Comparison of ENCODE assay signal across 10 cellular contexts in the genomic region with DNA sequence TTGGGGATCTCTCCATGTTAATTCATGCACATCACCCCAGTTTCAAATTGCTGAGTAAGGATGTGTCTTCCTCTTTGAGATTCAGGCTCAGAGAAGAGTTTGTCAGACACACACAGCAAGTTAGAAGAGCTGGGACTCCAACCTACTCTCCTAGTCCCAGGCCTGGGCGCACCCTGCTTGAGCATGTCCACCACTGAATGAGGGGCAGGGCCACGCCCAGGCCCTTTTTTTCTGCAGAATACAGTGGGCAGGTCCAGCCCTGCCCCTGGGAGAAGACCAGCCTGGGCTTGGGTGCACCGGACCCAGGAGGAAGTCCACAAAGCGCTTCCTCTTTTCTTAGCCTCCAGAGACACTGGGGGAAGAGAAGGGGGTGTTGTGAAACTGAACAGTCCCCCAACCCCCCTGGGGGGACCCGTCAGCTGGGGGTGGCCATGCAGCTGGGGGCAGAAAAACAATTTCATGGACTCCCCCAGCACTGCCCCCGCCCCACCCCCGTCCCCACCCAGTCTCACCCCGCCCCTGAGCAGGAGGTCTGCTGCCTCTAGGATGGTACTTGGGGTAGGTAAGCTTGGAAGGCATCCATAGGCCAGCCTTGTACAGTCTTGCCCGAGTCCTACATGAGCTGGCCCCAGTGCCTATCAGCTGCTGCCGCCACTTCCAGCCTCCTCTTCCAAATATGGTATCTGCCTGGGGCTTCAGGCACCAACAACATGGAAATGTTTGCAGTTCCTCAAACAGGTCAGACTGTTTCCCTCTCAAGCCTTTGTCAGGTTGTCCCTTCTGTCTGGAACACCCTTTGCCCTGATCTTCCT. TPM values are rescaled to one million over a fixed set of nuclear protein-coding genes. Genes with fewer than 3 reads are reported as not detected.
DNase-seq lines count a peak whose midpoint lies in the region; ATAC-seq, FAIRE-seq and TF ChIP-seq lines count a peak whose summit lies in the region.
"Had no signal": no experiment of that assay in that cellular context is flagged by ENCODE, and none has a peak within 500 bp of the region (broad histone marks: within the 10 kb centered on the region; RNA-seq: fewer than 3 reads in every experiment).

No MANE protein-coding gene starts in this region.

- ATAC-seq in gastrocnemius medialis = peak; percentile 26 to 27
- ATAC-seq in activated CD8-positive, alpha-beta T cell treated with anti-CD3 and anti-CD28 coated beads, Interleukin-2, amount 10 ng/mL, durations not matched to agents 7 days and 5 days = no peak

- no peaks in the 10 kb centered on the region for H3K36me3 ChIP-seq in H1 (ENCODE audit: control insufficient read depth in 2 of 4, insufficient read depth in 4 of 4, low read length in 3 of 4)
- no peaks in the 10 kb centered on the region for H3K36me3 ChIP-seq in gastrocnemius medialis

- intact Hi-C loops in gastrocnemius medialis (cut with DNase I; ENCODE audit: low total_unique reads) = no loop called here

- H3K79me2 ChIP-seq in H1 (ENCODE audit: control insufficient read depth in 1 of 2, insufficient read depth in 2 of 2, low read length in 2 of 2) = no peaks in the 10 kb centered on the region

- peak overlapping the region; percentile 60; the same call in 1 of the 2 replicates for H2BK12ac ChIP-seq in H1 (ENCODE audit: low read depth, low read length)

- H4K91ac ChIP-seq in H1 (replicated peaks; ENCODE audit: insufficient read length, low read length) = no peak overlapping the region

- H4K8ac ChIP-seq in H1 (ENCODE audit: extremely low read depth, insufficient read depth, low read length) = no peak overlapping the region

- in situ Hi-C loops in gastrocnemius medialis (cut with MboI; ENCODE audit: low sequenced_read_pairs in 4 of 4) = no loop called here

- H3K9ac ChIP-seq in H1 (replicated peaks in 1 of 4; ENCODE audit: extremely low read depth in 1 of 4, low read depth in 3 of 4, low read length in 3 of 4) = no peak overlapping the region

- H3K4me1 Mint-ChIP-seq in activated CD8-positive, alpha-beta T cell treated with anti-CD3 and anti-CD28 coated beads, Interleukin-2, amount 10 ng/mL, durations not matched to agents 7 days and 5 days (ENCODE audit: low read depth) = no peaks in the 10 kb centered on the region

- no peak overlapping the region for H3K23ac ChIP-seq in H1 (ENCODE audit: insufficient read length)

- TF ChIP-seq RAD21 in H1 (IDR thresholded peaks at IDR 0.05 in 1 of 2, conservative IDR thresholded peaks at IDR 0.05 in 1 of 2; ENCODE audit: low read depth in 2 of 2, low read length in 2 of 2) = no peak

- TF ChIP-seq CTCF in H1 (IDR thresholded peaks at IDR 0.05; ENCODE audit: control extremely low read depth in 1 of 3, insufficient read depth in 1 of 3, low read depth in 1 of 3, low read length in 3 of 3) = no peak
- TF ChIP-seq CTCF in gastrocnemius medialis (IDR thresholded peaks at IDR 0.05 in 4 of 5, conservative IDR thresholded peaks at IDR 0.05 in 1 of 5) = no peak

- no peak overlapping the region for H4K5ac ChIP-seq in H1 (ENCODE audit: insufficient read length, low read depth, low read length)

- no peak overlapping the region for H3K56ac ChIP-seq in H1 (replicated peaks; ENCODE audit: insufficient read length, low read depth, low read length)

- no peak overlapping the region for H2AFZ ChIP-seq in H1 (ENCODE audit: low read length)

- H3K36me3 Mint-ChIP-seq in activated CD8-positive, alpha-beta T cell treated with anti-CD3 and anti-CD28 coated beads, Interleukin-2, amount 10 ng/mL, durations not matched to agents 7 days and 5 days (ENCODE audit: low read depth) = no peaks in the 10 kb centered on the region
- H3K36me3 Mint-ChIP-seq: naive thymus-derived CD8-positive, alpha-beta T cell; T-cell had no signal

- no peaks in the 10 kb centered on the region for H3K79me1 ChIP-seq in H1 (ENCODE audit: low read depth, low read length)

- no peaks in the 10 kb centered on the region for H3K9me3 Mint-ChIP-seq in activated CD8-positive, alpha-beta T cell treated with anti-CD3 and anti-CD28 coated beads, Interleukin-2, amount 10 ng/mL, durations not matched to agents 7 days and 5 days (ENCODE audit: insufficient read depth)
- H3K9me3 Mint-ChIP-seq: T-cell had no signal

- no peak for TF ChIP-seq EP300 in H1 (IDR thresholded peaks at IDR 0.05; ENCODE audit: borderline replicate concordance in 1 of 2, low read depth in 2 of 2, low read length in 2 of 2)

- H2AK5ac ChIP-seq in H1 (ENCODE audit: low read depth, low read length) = no peak overlapping the region

- H3K4me3 ChIP-seq in H1 (ENCODE audit: extremely low read depth in 1 of 4, insufficient read depth in 2 of 4, low read depth in 3 of 4, low read length in 4 of 4) = no peak overlapping the region
- H3K4me3 ChIP-seq in gastrocnemius medialis = no peak overlapping the region

- H3K9me3 ChIP-seq in H1 (ENCODE audit: insufficient read depth in 2 of 2, low read depth in 1 of 2, low read length in 1 of 2) (no peaks in the 10 kb centered on the region), gastrocnemius medialis (no peaks in the 10 kb centered on the region)

- peaks cover 51% of the 10 kb centered on the region for H3K27me3 Mint-ChIP-seq in activated CD8-positive, alpha-beta T cell treated with anti-CD3 and anti-CD28 coated beads, Interleukin-2, amount 10 ng/mL, durations not matched to agents 7 days and 5 days (ENCODE audit: low read depth)

- H2BK120ac ChIP-seq in H1 (replicated peaks; ENCODE audit: low read depth, low read length) = no peak overlapping the region

- no peak overlapping the region for H2BK20ac ChIP-seq in H1 (ENCODE audit: low read length)

- no peak for FAIRE-seq in H1 (lab: Jason Lieb, UNC)

- H3K18ac ChIP-seq in H1 (ENCODE audit: extremely low read depth, low read length) = no peak overlapping the region

- H2BK5ac ChIP-seq in H1 (ENCODE audit: low read depth, low read length) = no peak overlapping the region; the same call in 1 of the 2 replicates

- no peaks in the 10 kb centered on the region; a peak in 1 of 7 replicates for H3K27me3 ChIP-seq in H1 (replicated peaks in 1 of 4; ENCODE audit: control insufficient read depth in 3 of 4, extremely low read depth in 1 of 4, insufficient read depth in 3 of 4, low read length in 3 of 4)
- peaks cover 0 to 14% (median 8%) of the 10 kb centered on the region in 3 donors for H3K27me3 ChIP-seq in gastrocnemius medialis

- H3K23me2 ChIP-seq in H1 (ENCODE audit: low read depth, low read length) = peaks cover 2% of the 10 kb centered on the region; the same call in 1 of the 2 replicates

- CTCF ChIA-PET in H1 (lab: Charles Lee; ENCODE audit: partially characterized antibody) = interaction anchor here (0.6 to 4.4 kb wide), 4 partner anchors 10 to 181 kb away, joined by 3 to 48 read pairs (median 4); no protein-coding TSS in a partner anchor
- CTCF ChIA-PET in activated CD8-positive, alpha-beta T cell treated with anti-CD3 and anti-CD28 coated beads, Interleukin-2, amount 10 ng/mL, durations not matched to agents 7 days and 5 days (lab: Charles Lee) = interaction anchor here (4.7 kb wide), 1 partner anchor 8 kb away, joined by 27 read pairs; no protein-coding TSS in a partner anchor

- POLR2A ChIA-PET in H1 (lab: Charles Lee; ENCODE audit: partially characterized antibody) = interaction anchor here (0.6 to 1.5 kb wide), 3 partner anchors 12 to 317 kb away, joined by 3 read pairs; a partner anchor contains a TSS
- POLR2A ChIA-PET in activated CD8-positive, alpha-beta T cell treated with anti-CD3 and anti-CD28 coated beads, Interleukin-2, amount 10 ng/mL, durations not matched to agents 7 days and 5 days (lab: Charles Lee) = no interaction called here

- peak in 2 of 3 experiments; percentile 7 to 34 for DNase-seq in NCI-H1417 (lab: John Stamatoyannopoulos, UW)
- DNase-seq in NCI-H1417 treated with DMSO at 0.1 percent for 48 hours (lab: John Stamatoyannopoulos, UW) = no peak
- peak; percentile 17 for DNase-seq in LHCN-M2 (ENCODE audit: low read depth)
- DNase-seq in H1 (ENCODE audit: low read depth in 1 of 2, low spot score in 2 of 2) = no peak
- no peak for DNase-seq in gastrocnemius medialis
- no peak for DNase-seq in activated CD8-positive, alpha-beta memory T cell treated with anti-CD3 and anti-CD28 coated beads for 24 hours
- DNase-seq in activated CD8-positive, alpha-beta T cell treated with anti-CD3 and anti-CD28 coated beads, Interleukin-2, amount 10 ng/mL, durations not matched to agents 7 days and 5 days = no peak
- no peak for DNase-seq in NCI-H2081 (lab: John Stamatoyannopoulos, UW)

- H3K27ac Mint-ChIP-seq in activated CD8-positive, alpha-beta T cell treated with anti-CD3 and anti-CD28 coated beads, Interleukin-2, amount 10 ng/mL, durations not matched to agents 7 days and 5 days = no peak overlapping the region
- H3K27ac Mint-ChIP-seq: naive thymus-derived CD8-positive, alpha-beta T cell; T-cell had no signal

- H3K27ac ChIP-seq in H1 (ENCODE audit: low read depth, low read length) (no peak overlapping the region), gastrocnemius medialis (no peak overlapping the region)

- 77% methylated on average over 9 of the region's 10 CpGs; no CpG with 5 or more reads in 1 of the 2 experiments for WGBS in H1 (ENCODE audit: extremely low coverage in 1 of 2, insufficient coverage in 1 of 2, insufficient read length in 1 of 2, insufficient replicate concordance in 2 of 2, low coverage in 1 of 2, low lambda C conversion rate in 2 of 2, missing lambda C conversion rate in 1 of 2), 2 experiments

- H3K14ac ChIP-seq in H1 (ENCODE audit: insufficient read length) = no peak overlapping the region

- no peak overlapping the region for H3K4me2 ChIP-seq in H1 (ENCODE audit: insufficient read depth in 1 of 2, low read depth in 2 of 2, low read length in 2 of 2)

- H2BK15ac ChIP-seq in H1 (ENCODE audit: low read length) = no peak overlapping the region

- H4K20me1 ChIP-seq in H1 (replicated peaks in 1 of 2; ENCODE audit: control insufficient read depth in 1 of 2, insufficient read depth in 2 of 2, low read length in 2 of 2) = no peaks in the 10 kb centered on the region

- TF ChIP-seq POLR2A in H1 (IDR thresholded peaks at IDR 0.05; ENCODE audit: control extremely low read depth in 1 of 2, low read depth in 2 of 2, low read length in 2 of 2) = no peak
- TF ChIP-seq POLR2A in gastrocnemius medialis (IDR thresholded peaks at IDR 0.05) = no peak

- no peak overlapping the region for H3K4ac ChIP-seq in H1 (replicated peaks; ENCODE audit: insufficient read length, low read depth, low read length)

- H3K4me3 Mint-ChIP-seq in activated CD8-positive, alpha-beta T cell treated with anti-CD3 and anti-CD28 coated beads, Interleukin-2, amount 10 ng/mL, durations not matched to agents 7 days and 5 days = no peak overlapping the region
- H3K4me3 Mint-ChIP-seq: T-cell had no signal

- peaks cover 0 to 8% (median 1%) of the 10 kb centered on the region in 4 experiments; a peak in 5 of 7 replicates for H3K4me1 ChIP-seq in H1 (replicated peaks in 1 of 4; ENCODE audit: control insufficient read depth in 3 of 4, insufficient read depth in 4 of 4, low read length in 3 of 4)
- H3K4me1 ChIP-seq in gastrocnemius medialis = no peaks in the 10 kb centered on the region

RNA-seq across cellular contexts. Expression of a gene that starts 11.7 kb away (rescaled TPM):
- total RNA-seq in LHCN-M2 (2014; rRNA removed) (not detected in 2 replicates), gastrocnemius medialis (1 to 10 TPM; 1.4 to 4.7 (median 4.2) TPM)
- 0.24 TPM for polyA plus RNA-seq in LHCN-M2 (2012)
- 0.37 and 0.82 TPM in 2 replicates for total RNA-seq in H1 (2021; fragmentation: NEBNext Ultra II Directional; extraction: Animal tissue kit (Norgen Biotek cat#: 25700))
- 4.3 and 4.4 TPM in 2 replicates for polyA plus RNA-seq in H1 (2011; rRNA removed)
- polyA plus RNA-seq in H1 (2011; cell fraction: cytosol; rRNA removed) = 4.6 TPM
- polyA plus RNA-seq in H1 (2011; cell fraction: nucleus; rRNA removed) = 4.5 TPM
- polyA plus RNA-seq in H1 (2012, experiment 1 of 2) = 3.0 to 5.6 TPM (median 4.3 TPM) in 4 replicates
- 3.6 TPM for polyA plus RNA-seq in H1 (2012, experiment 2 of 2)
- 0.30 TPM for polyA plus RNA-seq in H1 (2013, experiment 1 of 2)
- polyA plus RNA-seq in H1 (2013, experiment 2 of 2) = 0.37 TPM
- polyA minus RNA-seq in H1 (2011; rRNA and poly(A)+ RNA removed) = 3.5 and 4.4 TPM in 2 replicates
- polyA minus RNA-seq in H1 (2011; cell fraction: cytosol; rRNA and poly(A)+ RNA removed) = 2.6 TPM
- polyA minus RNA-seq in H1 (2011; cell fraction: nucleus; rRNA and poly(A)+ RNA removed) = 1.6 TPM
- not detected for total RNA-seq in activated CD8-positive, alpha-beta T cell treated with anti-CD3 and anti-CD28 coated beads, Interleukin-2, amount 10 ng/mL, durations not matched to agents 7 days and 5 days

RNA-seq across cellular contexts. Expression of a gene that starts 30.1 kb away (rescaled TPM):
- total RNA-seq in LHCN-M2 (2014; rRNA removed) (not detected in 2 replicates), gastrocnemius medialis (1 to 10 TPM; 2.2 to 5.8 (median 3.2) TPM)
- not detected for polyA plus RNA-seq in LHCN-M2 (2012)
- 5.5 and 6.0 TPM in 2 replicates for total RNA-seq in H1 (2021; fragmentation: NEBNext Ultra II Directional; extraction: Animal tissue kit (Norgen Biotek cat#: 25700))
- 15.8 and 23.1 TPM in 2 replicates for polyA plus RNA-seq in H1 (2011; rRNA removed)
- 16.4 TPM for polyA plus RNA-seq in H1 (2011; cell fraction: cytosol; rRNA removed)
- polyA plus RNA-seq in H1 (2011; cell fraction: nucleus; rRNA removed) = 18.8 TPM
- 6.0 to 15.5 TPM (median 12.7 TPM) in 4 replicates for polyA plus RNA-seq in H1 (2012, experiment 1 of 2)
- 11.1 TPM for polyA plus RNA-seq in H1 (2012, experiment 2 of 2)
- 4.5 TPM for polyA plus RNA-seq in H1 (2013, experiment 1 of 2)
- polyA plus RNA-seq in H1 (2013, experiment 2 of 2) = 3.6 TPM
- polyA minus RNA-seq in H1 (2011; rRNA and poly(A)+ RNA removed) = 9.2 and 11.2 TPM in 2 replicates
- polyA minus RNA-seq in H1 (2011; cell fraction: cytosol; rRNA and poly(A)+ RNA removed) = 9.8 TPM
- 9.6 TPM for polyA minus RNA-seq in H1 (2011; cell fraction: nucleus; rRNA and poly(A)+ RNA removed)
- total RNA-seq in activated CD8-positive, alpha-beta T cell treated with anti-CD3 and anti-CD28 coated beads, Interleukin-2, amount 10 ng/mL, durations not matched to agents 7 days and 5 days = not detected
- total RNA-seq: naive thymus-derived CD8-positive, alpha-beta T cell; T-cell had no signal
- polyA plus RNA-seq: naive thymus-derived CD8-positive, alpha-beta T cell had no signal

Comparison
In these comparisons a context has a peak if more than half of its experiments do, and no peak if none do; other contexts are left out.
1. DNase-seq: peak in NCI-H1417 (2 of 3) and LHCN-M2 (single experiment); none in NCI-H1417 treated with DMSO at 0.1 percent for 48 hours (single experiment), H1 (0 of 2), gastrocnemius medialis (0 of 2), activated CD8-positive, alpha-beta memory T cell treated with anti-CD3 and anti-CD28 coated beads for 24 hours (single experiment), activated CD8-positive, alpha-beta T cell treated with anti-CD3 and anti-CD28 coated beads, Interleukin-2, amount 10 ng/mL, durations not matched to agents 7 days and 5 days (single experiment) and NCI-H2081 (0 of 2).